In genomic region chr10:4623757-4624420, GRCh38 we compare ENCODE assay signal across 30 cellular contexts.
DNase-seq lines count a peak whose midpoint lies in the region; ATAC-seq, FAIRE-seq and TF ChIP-seq lines count a peak whose summit lies in the region.
"Had no signal": no experiment of that assay in that cellular context is flagged by ENCODE, and none has a peak within 500 bp of the region (broad histone marks: within the 10 kb centered on the region; RNA-seq: fewer than 3 reads in every experiment).

No MANE protein-coding gene starts in this region.

- POLR2A ChIA-PET in naive thymus-derived CD8-positive, alpha-beta T cell (lab: Charles Lee), result no interaction called here

- H4K20me1 ChIP-seq in OCI-LY3 (ENCODE audit: insufficient read depth, low read length) (no peaks in the 10 kb centered on the region), keratinocyte (ENCODE audit: control insufficient read depth, extremely low read depth, insufficient read depth, low read length) (no peaks in the 10 kb centered on the region)

- H3K14ac ChIP-seq in neuronal stem cell (ENCODE audit: low read length), result no peak overlapping the region

- H3K27ac Mint-ChIP-seq in naive thymus-derived CD8-positive, alpha-beta T cell, result no peak overlapping the region
- H3K27ac Mint-ChIP-seq: activated naive CD8-positive, alpha-beta T cell; naive thymus-derived CD4-positive, alpha-beta T cell had no signal

- H3K36me3 Mint-ChIP-seq in naive thymus-derived CD8-positive, alpha-beta T cell, result no peaks in the 10 kb centered on the region
- H3K36me3 Mint-ChIP-seq: activated naive CD8-positive, alpha-beta T cell had no signal

- no peak overlapping the region for H3K23ac ChIP-seq in neuronal stem cell (ENCODE audit: low read depth, low read length, poor library complexity)

- H3K4ac ChIP-seq in neuronal stem cell (ENCODE audit: low read length), result no peak overlapping the region

- H3K27ac ChIP-seq in OCI-LY3 (ENCODE audit: low read length) (peak overlapping the region; percentile 100), keratinocyte (ENCODE audit: control insufficient read depth, insufficient read depth, low read length) (no peak overlapping the region), neuronal stem cell (replicated peaks; ENCODE audit: low read length) (no peak overlapping the region)
- H3K27ac ChIP-seq: C4-2B, esophagus squamous epithelium, lower lobe of right lung, psoas muscle, SJCRH30, tibial nerve had no signal

- H3K27me3 ChIP-seq in OCI-LY3 (ENCODE audit: low read depth, low read length), result no peaks in the 10 kb centered on the region
- H3K27me3 ChIP-seq in keratinocyte (ENCODE audit: control insufficient read depth, extremely low read depth, insufficient read depth, low read length), result no peaks in the 10 kb centered on the region
- H3K27me3 ChIP-seq in neuronal stem cell (ENCODE audit: control insufficient read depth in 3 of 3, insufficient read depth in 3 of 3, low read depth in 1 of 3, low read length in 3 of 3), result no peaks in the 10 kb centered on the region
- H3K27me3 ChIP-seq: esophagus squamous epithelium, SJCRH30, tibial nerve had no signal

- WGBS in neuronal stem cell (ENCODE audit: extremely low coverage in 2 of 2, insufficient read length in 2 of 2, insufficient replicate concordance in 1 of 2), 2 donors, result no CpG with 5 or more reads among the region's 1 CpG

- H2BK120ac ChIP-seq in neuronal stem cell (ENCODE audit: low read depth, low read length), result no peak overlapping the region

- peak overlapping the region; percentile 86 for H3K9ac ChIP-seq in OCI-LY3 (ENCODE audit: low read length)
- H3K9ac ChIP-seq in keratinocyte (ENCODE audit: control insufficient read depth, extremely low read depth, insufficient read depth, low read length), result no peak overlapping the region
- no peak overlapping the region for H3K9ac ChIP-seq in neuronal stem cell (ENCODE audit: low read depth, low read length, poor library complexity)

- H2AFZ ChIP-seq in OCI-LY3 (ENCODE audit: low read depth, low read length) (no peak overlapping the region), keratinocyte (ENCODE audit: control insufficient read depth, low read length) (no peak overlapping the region), neuronal stem cell (ENCODE audit: low read length) (no peak overlapping the region)

- H3K79me2 ChIP-seq in OCI-LY3 (ENCODE audit: low read length) (no peaks in the 10 kb centered on the region), keratinocyte (ENCODE audit: control insufficient read depth, insufficient read depth, low read length) (no peaks in the 10 kb centered on the region)

- H2BK15ac ChIP-seq in neuronal stem cell (ENCODE audit: low read length), result no peak overlapping the region

- H3K27me3 Mint-ChIP-seq in naive thymus-derived CD8-positive, alpha-beta T cell, result peaks cover 0 to 21% (median 11%) of the 10 kb centered on the region in 5 donors
- H3K27me3 Mint-ChIP-seq: activated naive CD8-positive, alpha-beta T cell had no signal

- H2BK12ac ChIP-seq in neuronal stem cell (ENCODE audit: low read length), result no peak overlapping the region

- no peak for TF ChIP-seq CTCF in OCI-LY3 (IDR thresholded peaks at IDR 0.05; ENCODE audit: low read depth, low read length)
- TF ChIP-seq CTCF in keratinocyte (optimal IDR thresholded peaks at IDR 0.05 in 1 of 3, IDR thresholded peaks at IDR 0.05 in 1 of 3, conservative IDR thresholded peaks at IDR 0.05 in 1 of 3; ENCODE audit: extremely low read depth in 1 of 3, insufficient read depth in 2 of 3, low read length in 3 of 3), result peak in 1 of 3 experiments; percentile 2

- H3K18ac ChIP-seq in neuronal stem cell (ENCODE audit: low read length), result no peak overlapping the region

- H3K9me3 Mint-ChIP-seq in naive thymus-derived CD8-positive, alpha-beta T cell, result peaks cover 2 to 14% (median 4%) of the 10 kb centered on the region in 9 donors

- H3K9me1 ChIP-seq in keratinocyte (ENCODE audit: control insufficient read depth, extremely low read depth, insufficient read depth, low read length), result no peaks in the 10 kb centered on the region

- H3K4me2 ChIP-seq in OCI-LY3 (ENCODE audit: low read length), result peak overlapping the region; percentile 79
- H3K4me2 ChIP-seq in keratinocyte (ENCODE audit: control insufficient read depth, extremely low read depth, insufficient read depth, low read depth, low read length), result no peak overlapping the region
- no peak overlapping the region for H3K4me2 ChIP-seq in neuronal stem cell (ENCODE audit: insufficient read depth, low read length, poor library complexity, severe bottlenecking)

- no peak overlapping the region for H2AK5ac ChIP-seq in neuronal stem cell (ENCODE audit: low read depth, low read length)

- H4K8ac ChIP-seq in neuronal stem cell (ENCODE audit: low read depth, low read length), result no peak overlapping the region

- peaks cover 49% of the 10 kb centered on the region for H3K36me3 ChIP-seq in OCI-LY3 (replicated peaks; ENCODE audit: low read depth, low read length)
- no peaks in the 10 kb centered on the region for H3K36me3 ChIP-seq in keratinocyte (ENCODE audit: control insufficient read depth in 2 of 2, extremely low read depth in 1 of 2, insufficient read depth in 2 of 2, low read length in 2 of 2)
- no peaks in the 10 kb centered on the region for H3K36me3 ChIP-seq in neuronal stem cell (replicated peaks in 1 of 2; ENCODE audit: control insufficient read depth in 2 of 2, insufficient read depth in 2 of 2, low read length in 2 of 2)
- H3K36me3 ChIP-seq: esophagus squamous epithelium, lower lobe of right lung, SJCRH30, tibial nerve had no signal

- peak; percentile 32 for FAIRE-seq in keratinocyte (lab: Jason Lieb, UNC)
- FAIRE-seq: RCC 7860 had no signal

- H3K79me1 ChIP-seq in neuronal stem cell (ENCODE audit: low read depth, low read length), result no peaks in the 10 kb centered on the region

- H3K4me1 ChIP-seq in OCI-LY3 (ENCODE audit: low read length) (peaks cover 41% of the 10 kb centered on the region), keratinocyte (ENCODE audit: control insufficient read depth, extremely low read depth, insufficient read depth, low read length) (no peaks in the 10 kb centered on the region), neuronal stem cell (ENCODE audit: control insufficient read depth in 2 of 2, insufficient read depth in 1 of 2, low read depth in 1 of 2, low read length in 2 of 2) (peaks cover 2 to 3% of the 10 kb centered on the region in 2 donors)
- H3K4me1 ChIP-seq: esophagus squamous epithelium, lower lobe of right lung, psoas muscle, SJCRH30, tibial nerve had no signal

- H2BK5ac ChIP-seq in neuronal stem cell (ENCODE audit: low read length), result no peak overlapping the region

- peak overlapping the region; percentile 61 for H3K4me3 ChIP-seq in OCI-LY3 (ENCODE audit: low read length)
- H3K4me3 ChIP-seq in keratinocyte (ENCODE audit: control insufficient read depth in 2 of 3, extremely low read depth in 1 of 3, insufficient read depth in 2 of 3, low read depth in 1 of 3, low read length in 3 of 3), result no peak overlapping the region
- H3K4me3 ChIP-seq in neuronal stem cell (ENCODE audit: low read length in 2 of 2), result no peak overlapping the region
- H3K4me3 ChIP-seq: esophagus squamous epithelium, lower lobe of right lung, psoas muscle, SJCRH30, tibial nerve had no signal

- no peak overlapping the region for H3K4me3 Mint-ChIP-seq in naive thymus-derived CD8-positive, alpha-beta T cell
- H3K4me3 Mint-ChIP-seq: activated naive CD8-positive, alpha-beta T cell; naive thymus-derived CD4-positive, alpha-beta T cell had no signal

- no peak for ATAC-seq in naive thymus-derived CD8-positive, alpha-beta T cell
- ATAC-seq: lower lobe of right lung; naive thymus-derived CD4-positive, alpha-beta T cell; psoas muscle had no signal

- peaks cover 6% of the 10 kb centered on the region; the same call in 1 of the 2 replicates for H3K9me3 ChIP-seq in OCI-LY3 (ENCODE audit: insufficient read depth, low read length)
- no peaks in the 10 kb centered on the region for H3K9me3 ChIP-seq in keratinocyte (ENCODE audit: control insufficient read depth, low read depth, low read length)
- H3K9me3 ChIP-seq in neuronal stem cell (replicated peaks in 1 of 2; ENCODE audit: control insufficient read depth in 2 of 2, insufficient read depth in 1 of 2, low read depth in 1 of 2, low read length in 2 of 2), result no peaks in the 10 kb centered on the region
- H3K9me3 ChIP-seq: psoas muscle, SJCRH30 had no signal

- dilution Hi-C loops in keratinocyte (cut with MboI; ENCODE audit: extremely low pct_ligation_motif_present, low sequenced_read_pairs), result no loop called here

- H3K4me1 Mint-ChIP-seq in naive thymus-derived CD8-positive, alpha-beta T cell, result no peaks in the 10 kb centered on the region
- H3K4me1 Mint-ChIP-seq: naive thymus-derived CD4-positive, alpha-beta T cell had no signal

- DNase-seq in EL (peak; percentile 6), fibroblast of gingiva (ENCODE audit: low read depth) (peak; percentile 3), keratinocyte (ENCODE audit: low read depth, low spot score) (no peak), neuronal stem cell (ENCODE audit: low spot score) (no peak), NCI-H2196 (lab: John Stamatoyannopoulos, UW; ENCODE audit: unreplicated experiment) (no peak)
- no peak for DNase-seq in naive thymus-derived CD8-positive, alpha-beta T cell
- DNase-seq: activated CD4-positive, alpha-beta T cell treated with anti-CD3 and anti-CD28 coated beads for 48 hours; aorta; COR-L47; dermis blood vessel endothelial cell; DMS53; esophagus squamous epithelium; GDM1; head of caudate nucleus; Kasumi-1; lower lobe of right lung; naive thymus-derived CD4-positive, alpha-beta T cell; NCI-H1436; NCI-H2081 treated with DMSO at 0.1 percent for 48 hours; NCI-H748 treated with DMSO at 0.1 percent for 48 hours; occipital lobe; psoas muscle; SJCRH30; stimulated activated CD4-positive, alpha-beta T cell treated with anti-CD3 and anti-CD28 coated beads, Interleukin-4, amount 100 ng/mL, for 24 hours; T1000 had no signal

- no peak overlapping the region for H4K91ac ChIP-seq in neuronal stem cell (ENCODE audit: low read depth, low read length, poor library complexity)

Comparison
In these comparisons a context has a peak if more than half of its experiments do, and no peak if none do; other contexts are left out.
1. DNase-seq: peak in EL (single experiment) and fibroblast of gingiva (single experiment); none in keratinocyte (single experiment), neuronal stem cell (single experiment), naive thymus-derived CD8-positive, alpha-beta T cell (0 of 10) and NCI-H2196 (single experiment).